Comparison of ENCODE assay signal across 1 cellular context in genomic region chrX:21374163-21374993, GRCh38.
TF ChIP-seq lines count a peak whose summit lies in the region.

TSS of gene CNKSR2 (plus strand) at chrX:21374418. CDS start at chrX:21374898, 480 bp downstream.

TF ChIP-seq in WTC11, 78 proteins besides CTCF, POLR2A, EP300 and RAD21 (continued from another document and continues in another):
- TF ChIP-seq ATF2 (CRISPR knock-in tag; IDR thresholded peaks at IDR 0.05; ENCODE audit: borderline replicate concordance, low read depth), result no peak
- peak; percentile 39; the same call in 1 of the 2 replicates for TF ChIP-seq ZNF232 (CRISPR knock-in tag; IDR thresholded peaks at IDR 0.05)
- 0 out of 2 replicates have a peak, but pooled peaks have one; percentile 66 for TF ChIP-seq RELA (CRISPR knock-in tag; IDR thresholded peaks at IDR 0.05; ENCODE audit: borderline replicate concordance)
- no peak for TF ChIP-seq ZNF263 (CRISPR knock-in tag; IDR thresholded peaks at IDR 0.05; ENCODE audit: low read depth)
- TF ChIP-seq ATF3 (CRISPR knock-in tag; conservative IDR thresholded peaks at IDR 0.05), result no peak
- TF ChIP-seq ARID4B (CRISPR knock-in tag; IDR thresholded peaks at IDR 0.05; ENCODE audit: borderline replicate concordance), result peak; percentile 72; the same call in 1 of the 2 replicates
- peak; percentile 55; the same call in 1 of the 2 replicates for TF ChIP-seq ZNF219 (CRISPR knock-in tag; IDR thresholded peaks at IDR 0.05; ENCODE audit: borderline replicate concordance)
- TF ChIP-seq ESRRA (CRISPR knock-in tag; IDR thresholded peaks at IDR 0.05; ENCODE audit: borderline replicate concordance), result peak; percentile 89; the same call in 1 of the 2 replicates
- peak; percentile 53; the same call in 1 of the 2 replicates for TF ChIP-seq CREB1 (CRISPR knock-in tag; IDR thresholded peaks at IDR 0.05)
- TF ChIP-seq FOXP1 (CRISPR knock-in tag; IDR thresholded peaks at IDR 0.05; ENCODE audit: borderline replicate concordance), result peak; percentile 97
- no peak for TF ChIP-seq GTF2I (CRISPR knock-in tag; conservative IDR thresholded peaks at IDR 0.05)
- no peak for TF ChIP-seq ZNF532 (CRISPR knock-in tag; IDR thresholded peaks at IDR 0.05; ENCODE audit: borderline replicate concordance)
- no peak for TF ChIP-seq ZSCAN18 (CRISPR knock-in tag; IDR thresholded peaks at IDR 0.05)
- peak; percentile 83; the same call in 1 of the 2 replicates for TF ChIP-seq MAX (CRISPR knock-in tag; IDR thresholded peaks at IDR 0.05)
- TF ChIP-seq ZBTB43 (CRISPR knock-in tag; IDR thresholded peaks at IDR 0.05), result peak; percentile 69; the same call in 1 of the 2 replicates
- TF ChIP-seq TEAD1 (CRISPR knock-in tag; IDR thresholded peaks at IDR 0.05), result peak; percentile 95
- TF ChIP-seq RORB (CRISPR knock-in tag; IDR thresholded peaks at IDR 0.05), result no peak
- no peak for TF ChIP-seq AFF4 (CRISPR knock-in tag; IDR thresholded peaks at IDR 0.05; ENCODE audit: borderline replicate concordance)
- TF ChIP-seq ZNF425 (CRISPR knock-in tag; conservative IDR thresholded peaks at IDR 0.05), result no peak
- peak; percentile 97 for TF ChIP-seq FOXP4 (CRISPR knock-in tag; IDR thresholded peaks at IDR 0.05)
- peak; percentile 73; the same call in 1 of the 2 replicates for TF ChIP-seq TEAD4 (CRISPR knock-in tag; IDR thresholded peaks at IDR 0.05)
- TF ChIP-seq TP53 (CRISPR knock-in tag; IDR thresholded peaks at IDR 0.05), result peak; percentile 97
- TF ChIP-seq HMGXB4 (CRISPR knock-in tag; IDR thresholded peaks at IDR 0.05), result 0 out of 2 replicates have a peak, but pooled peaks have one; percentile 8
